In the genomic region with DNA sequence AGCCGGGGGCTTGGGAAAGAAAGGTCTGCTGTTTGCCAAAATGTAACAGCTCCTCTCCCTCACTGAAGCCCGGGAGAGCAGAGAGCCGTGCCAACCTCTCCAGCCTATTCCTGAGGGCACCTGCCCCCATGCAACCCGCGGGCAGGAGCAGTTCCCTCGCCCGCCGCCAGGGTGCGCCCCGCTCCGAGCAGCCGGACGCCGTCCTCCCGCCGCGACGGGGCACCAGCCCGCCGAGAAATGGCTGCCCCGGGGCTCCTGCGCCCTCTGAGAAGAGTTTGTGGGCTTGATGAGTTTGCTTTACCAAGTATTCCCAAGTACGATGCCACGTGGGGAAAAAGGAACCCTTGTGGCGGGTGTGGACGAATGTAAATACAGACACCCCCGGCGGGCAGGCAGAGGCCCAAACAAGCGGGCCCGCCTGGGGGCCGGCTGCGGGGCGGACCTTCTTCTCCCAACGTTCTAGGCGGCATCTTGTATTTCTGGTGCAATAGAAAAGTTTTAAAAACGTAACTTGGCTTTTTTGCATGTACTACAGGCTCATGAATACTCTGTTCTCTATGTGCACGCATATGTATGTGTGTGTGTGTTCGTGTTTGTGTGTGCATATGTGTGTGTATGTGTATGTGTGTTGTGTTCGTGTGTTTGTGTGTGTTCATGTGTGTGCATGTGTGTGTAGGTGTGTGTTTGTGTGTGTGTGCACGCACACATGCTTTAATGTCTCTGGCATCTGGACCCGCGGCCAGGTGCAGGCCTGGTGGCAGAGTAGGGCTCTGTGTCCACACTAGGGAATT, we compare ENCODE assay signal across 8 cellular contexts.
DNase-seq lines count a peak whose midpoint lies in the region; ATAC-seq and TF ChIP-seq lines count a peak whose summit lies in the region.

No MANE protein-coding gene starts in this region.

- TF ChIP-seq CTCF in 22Rv1 (IDR thresholded peaks at IDR 0.05), result peak; percentile 98
- peak; percentile 99 for TF ChIP-seq CTCF in GM13977 (IDR thresholded peaks at IDR 0.05; ENCODE audit: extremely low read depth, insufficient read depth, missing control alignments)
- TF ChIP-seq CTCF in fibroblast of the aortic adventitia (IDR thresholded peaks at IDR 0.05; ENCODE audit: insufficient read depth, low read length), result peak; percentile 82
- TF ChIP-seq CTCF in omental fat pad (IDR thresholded peaks at IDR 0.05), result peak in 2 of 3 donors; percentile 97
- peak; percentile 98 to 100 for TF ChIP-seq CTCF in suprapubic skin (IDR thresholded peaks at IDR 0.05)

- peak; percentile 90 for DNase-seq in GM13977 (ENCODE audit: low spot score)
- DNase-seq in OCI-M1 (lab: John Stamatoyannopoulos, UW), result peak; percentile 72
- DNase-seq in activated T-cell treated with anti-CD3 and anti-CD28 coated beads, Interleukin-2, amount 50 U/mL, for 48 hours, result peak; percentile 90 to 92
- DNase-seq in fibroblast of the aortic adventitia (ENCODE audit: low read depth), result peak; percentile 51
- peak; percentile 70 for DNase-seq in omental fat pad (ENCODE audit: low spot score)
- peak in 1 of 2 donors; percentile 77 for DNase-seq in suprapubic skin (ENCODE audit: low spot score in 2 of 2)

- WGBS in suprapubic skin, result 24% methylated on average over 28 of the region's 42 CpGs

- H3K4me3 ChIP-seq in fibroblast of the aortic adventitia (ENCODE audit: low read depth, low read length) (peak overlapping the region; percentile 46), suprapubic skin (peak overlapping the region; percentile 34)

- TF ChIP-seq POLR2A in suprapubic skin (IDR thresholded peaks at IDR 0.05), result no peak

- no peaks in the 10 kb centered on the region for H3K9me3 ChIP-seq in suprapubic skin

- TF ChIP-seq EP300 in suprapubic skin (IDR thresholded peaks at IDR 0.05), result no peak

- H3K27ac ChIP-seq in 22Rv1 (no peak overlapping the region), suprapubic skin (no peak overlapping the region)

- H3K4me1 ChIP-seq in suprapubic skin, result peaks cover 33% of the 10 kb centered on the region

- in situ Hi-C loops in GM13977 (cut with MboI; ENCODE audit: low pct_unique_long_range_greater_than_20kb, low sequenced_read_pairs, unreplicated experiment), result no loop called here

- H3K36me3 ChIP-seq in suprapubic skin, result no peaks in the 10 kb centered on the region

- peak; percentile 84 for ATAC-seq in HG03175 (IDR thresholded peaks at IDR 0.05; ENCODE audit: unreplicated experiment)
- peak; percentile 78 for ATAC-seq in omental fat pad (ENCODE audit: low FRiP score)

- no peaks in the 10 kb centered on the region for H3K27me3 ChIP-seq in suprapubic skin
